2 cellular contexts compared by ENCODE assay signal in genomic region chr6:30317913-30318589, GRCh38.
TF ChIP-seq lines count a peak whose summit lies in the region.

No MANE protein-coding gene starts in this region.

TF ChIP-seq in HepG2, 621 proteins besides CTCF, POLR2A, EP300 and RAD21:
- TF ChIP-seq ZNF589 (CRISPR knock-in tag; conservative IDR thresholded peaks at IDR 0.05): no peak
- TF ChIP-seq, protein P1, sequence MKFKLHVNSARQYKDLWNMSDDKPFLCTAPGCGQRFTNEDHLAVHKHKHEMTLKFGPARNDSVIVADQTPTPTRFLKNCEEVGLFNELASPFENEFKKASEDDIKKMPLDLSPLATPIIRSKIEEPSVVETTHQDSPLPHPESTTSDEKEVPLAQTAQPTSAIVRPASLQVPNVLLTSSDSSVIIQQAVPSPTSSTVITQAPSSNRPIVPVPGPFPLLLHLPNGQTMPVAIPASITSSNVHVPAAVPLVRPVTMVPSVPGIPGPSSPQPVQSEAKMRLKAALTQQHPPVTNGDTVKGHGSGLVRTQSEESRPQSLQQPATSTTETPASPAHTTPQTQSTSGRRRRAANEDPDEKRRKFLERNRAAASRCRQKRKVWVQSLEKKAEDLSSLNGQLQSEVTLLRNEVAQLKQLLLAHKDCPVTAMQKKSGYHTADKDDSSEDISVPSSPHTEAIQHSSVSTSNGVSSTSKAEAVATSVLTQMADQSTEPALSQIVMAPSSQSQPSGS (CRISPR knock-in tag; IDR thresholded peaks at IDR 0.05): no peak
- TF ChIP-seq MAFF (IDR thresholded peaks at IDR 0.05; ENCODE audit: low read depth, low read length): peak; percentile 62
- no peak for TF ChIP-seq ZNF382 (CRISPR knock-in tag; IDR thresholded peaks at IDR 0.05; ENCODE audit: borderline replicate concordance)
- TF ChIP-seq ZNF674 (CRISPR knock-in tag; IDR thresholded peaks at IDR 0.05; ENCODE audit: low read depth): no peak
- TF ChIP-seq MAFK (conservative IDR thresholded peaks at IDR 0.05 in 1 of 2, IDR thresholded peaks at IDR 0.05 in 1 of 2; ENCODE audit: low read length in 2 of 2): peak; percentile 72 to 77
- TF ChIP-seq DNMT3B (CRISPR knock-in tag; conservative IDR thresholded peaks at IDR 0.05): no peak
- peak; percentile 42 for TF ChIP-seq RBM22 (optimal IDR thresholded peaks at IDR 0.05; ENCODE audit: low read length)

TF ChIP-seq in endothelial cell of umbilical vein, 7 proteins besides CTCF, POLR2A, EP300 and RAD21:
- no peak for TF ChIP-seq GATA2 (IDR thresholded peaks at IDR 0.05; ENCODE audit: insufficient read depth, insufficient read length, low read depth, low read length)
- TF ChIP-seq JUN (IDR thresholded peaks at IDR 0.05; ENCODE audit: borderline replicate concordance, insufficient read depth, insufficient read length, low read depth): no peak
- TF ChIP-seq MYC (IDR thresholded peaks at IDR 0.05; ENCODE audit: low read depth, low read length): no peak
- TF ChIP-seq FOS (IDR thresholded peaks at IDR 0.05; ENCODE audit: borderline replicate concordance, insufficient read depth, low read length): no peak
- TF ChIP-seq EZH2 (IDR thresholded peaks at IDR 0.05; ENCODE audit: borderline replicate concordance, low read depth, low read length, severe bottlenecking): no peak
- no peak for TF ChIP-seq POLR2AphosphoS5 (IDR thresholded peaks at IDR 0.05; ENCODE audit: insufficient read depth, low read depth, low read length)
- TF ChIP-seq MAX (IDR thresholded peaks at IDR 0.05; ENCODE audit: insufficient read depth, insufficient read length): no peak
